ENCODE assay signal across 21 cellular contexts in the genomic region with DNA sequence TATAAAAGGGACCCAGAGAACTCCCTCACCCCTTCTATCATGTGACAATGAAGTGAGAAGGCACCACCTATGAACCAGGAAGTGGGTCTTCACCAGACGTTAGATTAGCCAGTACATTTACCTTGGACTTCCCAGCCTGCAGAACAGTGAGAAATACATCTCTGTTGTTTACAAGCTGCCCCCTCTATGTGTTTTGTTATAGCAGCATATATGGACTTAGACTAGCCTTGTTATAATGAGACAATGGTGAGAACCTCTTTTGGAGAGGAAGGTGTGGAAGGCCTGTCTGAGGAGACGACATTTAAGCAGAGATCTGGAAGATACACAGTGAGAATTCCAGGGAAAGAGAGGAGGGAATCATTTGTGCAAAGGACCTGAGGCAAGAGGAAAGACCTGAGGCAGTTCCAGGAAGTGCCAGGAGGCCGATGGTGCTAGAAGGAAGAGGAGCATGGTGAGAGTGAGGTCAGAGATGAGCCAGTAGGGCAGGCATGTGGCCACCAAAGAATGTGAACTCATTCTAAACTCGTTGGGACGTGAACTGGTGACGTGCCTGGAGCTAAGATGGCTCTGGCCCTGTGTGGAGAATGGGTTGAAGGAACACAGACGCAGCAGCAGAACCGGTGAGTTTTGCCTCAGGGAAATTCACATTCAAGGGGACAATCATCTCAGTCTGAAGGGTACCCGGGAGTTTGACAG.
DNase-seq lines count a peak whose midpoint lies in the region; ATAC-seq, FAIRE-seq and TF ChIP-seq lines count a peak whose summit lies in the region.
"Had no signal": no experiment of that assay in that cellular context is flagged by ENCODE, and none has a peak within 500 bp of the region (broad histone marks: within the 10 kb centered on the region; RNA-seq: fewer than 3 reads in every experiment).

No MANE protein-coding gene starts in this region.

- no peak overlapping the region for H3K4me2 ChIP-seq in K562 (ENCODE audit: insufficient read depth, low read length)

- TF ChIP-seq RAD21 in K562 (CRISPR knock-in tag; conservative IDR thresholded peaks at IDR 0.05 in 1 of 2, IDR thresholded peaks at IDR 0.05 in 1 of 2), result no peak

- TF ChIP-seq POLR2A in K562 (conservative IDR thresholded peaks at IDR 0.05), result no peak
- no peak for TF ChIP-seq POLR2A in gastrocnemius medialis (IDR thresholded peaks at IDR 0.05)

- intact Hi-C loops in activated CD4-positive, alpha-beta T cell treated with anti-CD3 and anti-CD28 coated beads, Interleukin-2, amount 10 ng/mL, durations not matched to agents 24 days and 14 days (cut with micrococcal nuclease), result loop anchor here (5.0 kb wide), 1 partner anchor 37 kb away; no protein-coding TSS in a partner anchor
- intact Hi-C loops in K562 (cut with micrococcal nuclease), result no loop called here
- intact Hi-C loops in left lung (cut with DNase I), result no loop called here
- intact Hi-C loops in sciatic nerve (cut with DNase I), result no loop called here
- intact Hi-C loops in gastrocnemius medialis (cut with DNase I; ENCODE audit: low total_unique reads), result no loop called here

- peaks cover 12% of the 10 kb centered on the region for H3K4me1 Mint-ChIP-seq in activated CD4-positive, alpha-beta T cell treated with anti-CD3 and anti-CD28 coated beads, Interleukin-2, amount 10 ng/mL, durations not matched to agents 24 days and 14 days

- POLR2A ChIA-PET in K562 (lab: Yijun Ruan, JAX), result no interaction called here

- H3K27me3 Mint-ChIP-seq in activated CD4-positive, alpha-beta T cell treated with anti-CD3 and anti-CD28 coated beads, Interleukin-2, amount 10 ng/mL, durations not matched to agents 24 days and 14 days, result peaks cover 3% of the 10 kb centered on the region

- no peak for FAIRE-seq in K562 (lab: Jason Lieb, UNC)
- FAIRE-seq: A204.1 had no signal

- H3K27me3 ChIP-seq in K562 (ENCODE audit: control insufficient read depth in 2 of 2, insufficient read depth in 2 of 2, low read length in 2 of 2) (no peaks in the 10 kb centered on the region), left lung (no peaks in the 10 kb centered on the region), gastrocnemius medialis (no peaks in the 10 kb centered on the region)
- H3K27me3 ChIP-seq: ascending aorta, neutrophil, transverse colon had no signal

- DNase-seq in activated CD4-positive, alpha-beta T cell treated with anti-CD3 and anti-CD28 coated beads, Interleukin-2, amount 10 ng/mL, durations not matched to agents 24 days and 14 days, result no peak
- no peak for DNase-seq in activated CD4-positive, alpha-beta T cell treated with anti-CD3 and anti-CD28 coated beads for 4 hours
- DNase-seq in K562 (ENCODE audit: extremely low read depth in 1 of 4, low spot score in 3 of 4) (no peak), left lung (no peak), sciatic nerve (ENCODE audit: low spot score) (peak; percentile 35), gastrocnemius medialis (no peak)
- DNase-seq: activated CD4-positive, CD25-positive, alpha-beta regulatory T cell; activated gamma-delta T cell treated with Interleukin-2 at 50 U/mL for 16 hours; C1 segment of cervical spinal cord; cortex of kidney; H7; NCI-H748 treated with DMSO at 0.1 percent for 48 hours; stimulated activated CD4-positive, alpha-beta T cell treated with anti-CD3 and anti-CD28 coated beads, Interleukin-4, amount 100 ng/mL, for 4 hours; SW 1271; transverse colon had no signal

- H3K4me1 ChIP-seq in K562 (replicated peaks in 1 of 2; ENCODE audit: control insufficient read depth in 2 of 2, insufficient read depth in 2 of 2, low read length in 2 of 2), result peaks cover 15 to 17% of the 10 kb centered on the region in 2 experiments
- H3K4me1 ChIP-seq in left lung, result peaks cover 9 to 21% of the 10 kb centered on the region in 2 donors
- no peaks in the 10 kb centered on the region for H3K4me1 ChIP-seq in gastrocnemius medialis
- H3K4me1 ChIP-seq: ascending aorta had no signal

- no peaks in the 10 kb centered on the region for H3K9me3 ChIP-seq in K562 (replicated peaks; ENCODE audit: control insufficient read depth, insufficient read depth, low read depth, low read length)
- no peaks in the 10 kb centered on the region for H3K9me3 ChIP-seq in left lung
- H3K9me3 ChIP-seq in gastrocnemius medialis, result no peaks in the 10 kb centered on the region
- H3K9me3 ChIP-seq: ascending aorta, neutrophil, transverse colon had no signal

- H3K9me1 ChIP-seq in K562 (ENCODE audit: control insufficient read depth, insufficient read depth, low read length), result peaks cover 3% of the 10 kb centered on the region

- no peak for ATAC-seq in K562
- no peak for ATAC-seq in left lung
- ATAC-seq in sciatic nerve, result no peak
- no peak for ATAC-seq in HG03439 (IDR thresholded peaks at IDR 0.05; ENCODE audit: unreplicated experiment)
- ATAC-seq in GM18907 (IDR thresholded peaks at IDR 0.05; ENCODE audit: unreplicated experiment), result no peak
- no peak for ATAC-seq in gastrocnemius medialis
- ATAC-seq: left lobe of liver had no signal

- CTCF ChIA-PET in K562 (lab: Yijun Ruan, JAX; ENCODE audit: low intra/inter-chr PET ratio), result no interaction called here

- H3K27ac ChIP-seq in K562 (ENCODE audit: extremely low read depth, low read depth, low read length) (no peak overlapping the region), left lung (peak overlapping the region; percentile 61 to 62), gastrocnemius medialis (peak overlapping the region in 1 of 4 donors; percentile 69)
- H3K27ac ChIP-seq: ascending aorta had no signal

- H3K4me3 ChIP-seq in K562 (no peak overlapping the region), left lung (no peak overlapping the region), gastrocnemius medialis (no peak overlapping the region)
- H3K4me3 ChIP-seq: ascending aorta, transverse colon had no signal

- no peaks in the 10 kb centered on the region for H3K36me3 Mint-ChIP-seq in activated CD4-positive, alpha-beta T cell treated with anti-CD3 and anti-CD28 coated beads, Interleukin-2, amount 10 ng/mL, durations not matched to agents 24 days and 14 days (ENCODE audit: low read depth)

- in situ Hi-C loops in K562 (cut with MboI), result no loop called here
- in situ Hi-C loops in gastrocnemius medialis (cut with MboI; ENCODE audit: low sequenced_read_pairs in 4 of 4), result no loop called here

- no peaks in the 10 kb centered on the region for H3K79me2 ChIP-seq in K562 (ENCODE audit: control insufficient read depth, insufficient read depth, low read length)

- TF ChIP-seq CTCF in K562 (IDR thresholded peaks at IDR 0.05 in 2 of 3, conservative IDR thresholded peaks at IDR 0.05 in 1 of 3; ENCODE audit: insufficient read depth in 2 of 3, low read depth in 1 of 3, low read length in 3 of 3) (no peak), left lung (IDR thresholded peaks at IDR 0.05) (no peak), gastrocnemius medialis (IDR thresholded peaks at IDR 0.05 in 4 of 5, conservative IDR thresholded peaks at IDR 0.05 in 1 of 5) (no peak)

- TF ChIP-seq EP300 in K562 (IDR thresholded peaks at IDR 0.05; ENCODE audit: low read length), result no peak

- no TSS peak for BruUV-seq in K562 (replicated peaks; lab: Mats Ljungman, UMichigan)

- peak overlapping the region; percentile 42 for H3K27ac Mint-ChIP-seq in activated CD4-positive, alpha-beta T cell treated with anti-CD3 and anti-CD28 coated beads, Interleukin-2, amount 10 ng/mL, durations not matched to agents 24 days and 14 days

- no peaks in the 10 kb centered on the region for H3K36me3 ChIP-seq in K562 (ENCODE audit: control insufficient read depth, insufficient read depth, low read length)
- no peaks in the 10 kb centered on the region for H3K36me3 ChIP-seq in left lung
- H3K36me3 ChIP-seq in gastrocnemius medialis, result no peaks in the 10 kb centered on the region
- H3K36me3 ChIP-seq: ascending aorta, neutrophil, transverse colon had no signal

- 70% methylated on average over 9 of the region's 9 CpGs for WGBS in K562 (ENCODE audit: insufficient coverage, low coverage, missing lambda C conversion rate)

- no peak overlapping the region for H3K9ac ChIP-seq in K562 (ENCODE audit: insufficient read depth in 1 of 2, low read depth in 2 of 2, low read length in 2 of 2)

- peak overlapping the region; percentile 67 for H2AFZ ChIP-seq in K562 (ENCODE audit: low read depth, low read length)

- peaks cover 15% of the 10 kb centered on the region for H3K9me3 Mint-ChIP-seq in activated CD4-positive, alpha-beta T cell treated with anti-CD3 and anti-CD28 coated beads, Interleukin-2, amount 10 ng/mL, durations not matched to agents 24 days and 14 days

- no peaks in the 10 kb centered on the region for H4K20me1 ChIP-seq in K562 (replicated peaks; ENCODE audit: control insufficient read depth, insufficient read depth, low read length)

- H3K4me3 Mint-ChIP-seq in activated CD4-positive, alpha-beta T cell treated with anti-CD3 and anti-CD28 coated beads, Interleukin-2, amount 10 ng/mL, durations not matched to agents 24 days and 14 days, result no peak overlapping the region

TF ChIP-seq in K562, 482 proteins besides CTCF, POLR2A, EP300 and RAD21 (continues in another document):
- TF ChIP-seq TAF1 (IDR thresholded peaks at IDR 0.05; ENCODE audit: control insufficient read depth, extremely low read depth, insufficient read depth, low read length, severe bottlenecking) (no peak), FOXA1 (IDR thresholded peaks at IDR 0.05; ENCODE audit: borderline replicate concordance) (no peak)
